ENCODE assay signal across 8 cellular contexts in the genomic region with DNA sequence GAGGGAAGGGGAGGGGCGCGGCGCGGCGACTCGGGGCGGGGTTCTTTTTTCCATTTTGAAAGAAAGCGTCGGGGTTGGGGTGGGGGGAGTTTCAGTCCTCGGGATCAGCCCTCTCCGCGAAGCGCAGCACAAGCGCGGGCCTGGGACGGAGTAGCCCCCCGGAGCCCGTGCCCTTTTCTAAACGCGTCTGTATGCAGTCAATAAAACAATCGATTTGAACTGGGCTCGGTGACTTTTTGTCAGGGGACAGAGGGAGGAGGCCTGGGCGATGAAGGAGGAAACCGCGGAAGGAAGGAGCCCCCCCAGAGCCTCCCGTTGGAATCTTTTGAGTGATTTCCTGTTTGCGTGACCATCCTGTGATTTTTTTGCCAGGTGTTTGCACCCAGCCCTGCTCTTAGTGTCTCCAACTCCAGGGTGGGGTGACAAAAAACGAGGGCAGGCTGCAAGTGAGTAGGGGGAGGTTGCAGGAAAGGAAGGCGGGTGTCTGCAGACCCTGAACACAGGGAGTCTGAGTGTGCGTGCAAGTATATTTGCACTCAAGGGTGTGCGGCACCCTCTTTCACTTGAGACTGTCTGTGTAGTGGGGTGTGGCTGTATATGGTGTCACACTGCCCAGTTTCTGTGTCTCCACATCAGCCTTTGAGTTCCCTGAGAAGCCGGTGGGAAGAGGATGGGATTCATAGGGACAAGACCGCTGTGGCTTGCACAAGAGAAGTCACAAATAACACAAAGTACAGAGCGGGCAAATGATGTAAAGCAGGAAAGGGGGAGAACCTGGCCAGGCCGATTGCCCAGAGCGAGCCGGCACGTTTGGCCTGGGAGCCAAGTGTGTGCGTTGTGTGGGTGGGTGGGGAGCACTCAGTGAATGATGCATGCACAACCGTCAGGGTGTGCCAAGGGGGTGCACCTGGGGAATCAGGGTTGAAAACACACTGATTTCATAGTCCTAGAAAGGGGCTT. TPM values are rescaled to one million over a fixed set of nuclear protein-coding genes. Genes with fewer than 3 reads are reported as not detected.
DNase-seq lines count a peak whose midpoint lies in the region; ATAC-seq, FAIRE-seq and TF ChIP-seq lines count a peak whose summit lies in the region.

No MANE protein-coding gene starts in this region.

- H3K4me1 Mint-ChIP-seq in naive B cell = peaks cover 23 to 42% (median 39%) of the 10 kb centered on the region in 3 donors

- CTCF ChIA-PET in A673 (lab: Charles Lee) = interaction anchor here (1.1 kb wide), 1 partner anchor 17 kb away, joined by 3 read pairs; no protein-coding TSS in a partner anchor

- peaks cover 20% of the 10 kb centered on the region for H3K4me1 ChIP-seq in A673 (ENCODE audit: insufficient read depth, low read length, poor library complexity, severe bottlenecking)
- peaks cover 0 to 7% of the 10 kb centered on the region in 2 donors for H3K4me1 ChIP-seq in breast epithelium

- peaks cover 57 to 83% (median 59%) of the 10 kb centered on the region in 3 donors for H3K27me3 Mint-ChIP-seq in naive B cell

- peaks cover 0 to 11% (median 4%) of the 10 kb centered on the region in 7 donors for H3K9me3 Mint-ChIP-seq in naive B cell

- no TSS peak for BruUV-seq in A673 (replicated peaks; lab: Mats Ljungman, UMichigan)

- H3K36me3 Mint-ChIP-seq in naive B cell = peaks cover 0 to 14% of the 10 kb centered on the region in 2 donors

- ATAC-seq in naive B cell (ENCODE audit: low read depth in 2 of 2) = no peak

- H3K36me3 ChIP-seq in A673 (ENCODE audit: insufficient read depth, low read length, poor library complexity, severe bottlenecking) (no peaks in the 10 kb centered on the region), H7 (replicated peaks; ENCODE audit: control insufficient read depth, insufficient read depth, low read length) (no peaks in the 10 kb centered on the region), breast epithelium (no peaks in the 10 kb centered on the region)

- TF ChIP-seq CTCF in A673 (conservative IDR thresholded peaks at IDR 0.05; ENCODE audit: low read depth, low read length) (no peak), breast epithelium (IDR thresholded peaks at IDR 0.05) (no peak)

- no peak for TF ChIP-seq POLR2A in breast epithelium (IDR thresholded peaks at IDR 0.05)

- intact Hi-C loops in A673 (cut with micrococcal nuclease; ENCODE audit: unreplicated experiment) = no loop called here
- intact Hi-C loops in breast epithelium (cut with DNase I; ENCODE audit: low total_unique reads) = no loop called here

- POLR2A ChIA-PET in A673 (lab: Charles Lee; ENCODE audit: low non-redundant PET) = no interaction called here

- DNase-seq in A673 (ENCODE audit: low spot score) = peak; percentile 41
- no peak for DNase-seq in H7
- DNase-seq in breast epithelium (ENCODE audit: low spot score in 2 of 2) = no peak
- no peak for DNase-seq in naive B cell
- DNase-seq in activated effector memory CD4-positive, alpha-beta T cell treated with anti-CD3 and anti-CD28 coated beads, Interleukin-2, amount 50 U/mL, for 16 hours = no peak
- DNase-seq in frontal cortex (ENCODE audit: low spot score in 2 of 2) = no peak
- DNase-seq in SW 1271 (lab: John Stamatoyannopoulos, UW) = no peak
- no peak for DNase-seq in stimulated activated CD4-positive, alpha-beta T cell treated with anti-CD3 and anti-CD28 coated beads, Interleukin-4, amount 100 ng/mL, for 4 hours

- peak overlapping the region; percentile 64 to 93 (median 86) for H3K4me3 Mint-ChIP-seq in naive B cell

- peak overlapping the region in 4 of 6 donors; percentile 49 to 93 (median 62) for H3K27ac Mint-ChIP-seq in naive B cell

- peak overlapping the region; percentile 41 for H3K4me3 ChIP-seq in A673 (ENCODE audit: low read depth, low read length, poor library complexity, severe bottlenecking)
- peak overlapping the region; percentile 61 for H3K4me3 ChIP-seq in H7 (ENCODE audit: insufficient read depth, low read depth, low read length)
- H3K4me3 ChIP-seq in breast epithelium = peak overlapping the region; percentile 46 to 71 (median 56)

- H3K27ac ChIP-seq in A673 (ENCODE audit: low read depth, low read length, poor library complexity, severe bottlenecking) (no peak overlapping the region), breast epithelium (peak overlapping the region; percentile 78 to 88)

- H3K9me3 ChIP-seq in A673 (ENCODE audit: low read depth, low read length, poor library complexity, severe bottlenecking) (no peaks in the 10 kb centered on the region), breast epithelium (peaks cover 10 to 25% of the 10 kb centered on the region in 2 donors)

- peaks cover 16% of the 10 kb centered on the region for H3K27me3 ChIP-seq in A673 (replicated peaks; ENCODE audit: insufficient read depth, low read depth, low read length, poor library complexity)
- H3K27me3 ChIP-seq in H7 (ENCODE audit: control insufficient read depth, insufficient read depth, low read length) = peaks cover 60% of the 10 kb centered on the region
- H3K27me3 ChIP-seq in breast epithelium = peaks cover 0 to 40% of the 10 kb centered on the region in 2 donors

- no peak for FAIRE-seq in frontal cortex (lab: Jason Lieb, UNC)

RNA-seq across cellular contexts. Expression of a gene that starts 6.5 kb away (rescaled TPM):
- 0.48 and 0.64 TPM in 2 replicates for total RNA-seq in A673 (2021)
- total RNA-seq in H7 (2014; rRNA removed; shearing (Covaris generic)) = 5.7 and 6.3 TPM in 2 replicates
- total RNA-seq in breast epithelium = under 1 TPM in 2 of 3 donors, not detected in 1; 0.48 to 0.88 TPM
- not detected for polyA plus RNA-seq in naive B cell (ENCODE audit: low read depth in 6 of 6)
- total RNA-seq in frontal cortex = 113 TPM

RNA-seq across cellular contexts. Expression of a gene that starts 36.6 kb away (rescaled TPM):
- total RNA-seq in A673 (2021) = 0.41 and 0.74 TPM in 2 replicates
- total RNA-seq in H7 (2014; rRNA removed; shearing (Covaris generic)) = 15.1 and 20.5 TPM in 2 replicates
- 10 to 100 TPM; 49.2 to 88.0 (median 71.8) TPM for total RNA-seq in breast epithelium
- not detected for polyA plus RNA-seq in naive B cell (ENCODE audit: low read depth in 6 of 6)
- 12.6 TPM for total RNA-seq in frontal cortex

RNA-seq across cellular contexts. Expression of a gene that starts 54.5 kb away (rescaled TPM):
- total RNA-seq in A673 (2021) (not detected in 2 replicates), breast epithelium (1 to 10 TPM in 1 of 3 donors, not detected in 2; 1.0 TPM), frontal cortex (under 0.01 TPM)
- total RNA-seq in H7 (2014; rRNA removed; shearing (Covaris generic)) = 2.2 and 4.7 TPM in 2 replicates
- polyA plus RNA-seq in naive B cell (ENCODE audit: low read depth in 6 of 6) = under 1 TPM in 1 of 6 donors, not detected in 5; 0.09 TPM

Comparison
In these comparisons a context has a peak if more than half of its experiments do, and no peak if none do; other contexts are left out.
1. RNA of a gene that starts 6.5 kb away (total RNA-seq): 113 TPM in frontal cortex (single experiment); 5.7 to 6.3 TPM in H7, 0.48 to 0.64 TPM in A673 and 0.48 to 0.88 TPM in breast epithelium; every median in the first group is over 10 times any median in the second.
2. Peak in every context shown above with its lines, with median percentiles within 50 percentile points of each other: H3K4me3 ChIP-seq.